ENCODE assay signal across 24 cellular contexts in genomic region chr11:86991341-86991740, GRCh38.
"Had no signal": no experiment of that assay in that cellular context is flagged by ENCODE, and none has a peak within 500 bp of the region (broad histone marks: within the 10 kb centered on the region; RNA-seq: fewer than 3 reads in every experiment).

No MANE protein-coding gene starts in this region.

- H3K9me3 Mint-ChIP-seq: activated CD4-positive, alpha-beta T cell treated with anti-CD3 and anti-CD28 coated beads, Interleukin-2, amount 10 ng/mL, durations not matched to agents 7 days and 5 days; activated CD8-positive, alpha-beta T cell treated with anti-CD3 and anti-CD28 coated beads for 36 hours; activated naive CD4-positive, alpha-beta T cell treated with anti-CD3 and anti-CD28 coated beads, Interleukin-2, amount 50 U/mL, for 72 hours; mesothelial cell of epicardium; naive B cell; type B pancreatic cell had no signal

- H3K4me3 ChIP-seq: heart right ventricle, left ventricle myocardium inferior, lung, ovary, skin epidermis, thoracic aorta, uterus had no signal

- H3K36me3 Mint-ChIP-seq: activated naive CD4-positive, alpha-beta T cell treated with anti-CD3 and anti-CD28 coated beads, Interleukin-2, amount 50 U/mL, for 72 hours; mesothelial cell of epicardium; naive B cell; type B pancreatic cell had no signal

- H3K36me3 ChIP-seq: heart right ventricle, left ventricle myocardium inferior, ovary, thoracic aorta, uterus had no signal

- H3K27me3 ChIP-seq: heart right ventricle, ovary, uterus had no signal

- DNase-seq: activated CD4-positive, alpha-beta T cell treated with anti-CD3 and anti-CD28 coated beads, Interleukin-2, amount 10 ng/mL, durations not matched to agents 7 days and 5 days; activated CD4-positive, CD25-positive, alpha-beta regulatory T cell treated with anti-CD3 and anti-CD28 coated beads, Interleukin-2, amount 50 U/mL, for 72 hours; activated CD8-positive, alpha-beta T cell treated with anti-CD3 and anti-CD28 coated beads for 36 hours; activated naive CD4-positive, alpha-beta T cell; activated T-cell treated with anti-CD3 and anti-CD28 coated beads, Interleukin-2, amount 50 U/mL, for 48 hours; dermis blood vessel endothelial cell; effector CD4-positive, alpha-beta T cell; heart right ventricle; left ventricle myocardium inferior; naive B cell; ovary; stimulated activated CD4-positive, alpha-beta T cell treated with anti-CD3 and anti-CD28 coated beads, Interleukin-12 subunit alpha, Interleukin-12 subunit beta, amount 100 ng/mL, for 4 hours; stimulated activated CD4-positive, alpha-beta T cell treated with anti-CD3 and anti-CD28 coated beads, Interleukin-4, amount 100 ng/mL, for 1 hour; stimulated activated naive CD8-positive, alpha-beta T cell treated with anti-CD3 and anti-CD28 coated beads, Interleukin-15, Interleukin-2, amounts not matched to agents 100 U/mL and 50 U/mL, for 24 hours; T-helper 2 cell; uterus had no signal

- H3K4me1 Mint-ChIP-seq: activated CD4-positive, alpha-beta T cell treated with anti-CD3 and anti-CD28 coated beads, Interleukin-2, amount 10 ng/mL, durations not matched to agents 7 days and 5 days; naive B cell had no signal

- H3K9me3 ChIP-seq: heart right ventricle, left ventricle myocardium inferior, ovary, thoracic aorta, uterus had no signal

- H3K27ac ChIP-seq: heart right ventricle, left ventricle myocardium inferior, ovary, skin epidermis, thoracic aorta, uterus had no signal

- ATAC-seq: activated CD8-positive, alpha-beta T cell treated with anti-CD3 and anti-CD28 coated beads for 36 hours; activated naive CD4-positive, alpha-beta T cell treated with anti-CD3 and anti-CD28 coated beads, Interleukin-2, amount 50 U/mL, for 72 hours; heart right ventricle; sciatic nerve; stimulated activated naive CD8-positive, alpha-beta T cell treated with anti-CD3 and anti-CD28 coated beads, Interleukin-15, Interleukin-2, amounts not matched to agents 100 U/mL and 50 U/mL, for 24 hours had no signal

- H3K4me3 Mint-ChIP-seq: activated CD4-positive, alpha-beta T cell treated with anti-CD3 and anti-CD28 coated beads, Interleukin-2, amount 10 ng/mL, durations not matched to agents 7 days and 5 days; activated CD8-positive, alpha-beta T cell treated with anti-CD3 and anti-CD28 coated beads for 36 hours; mesothelial cell of epicardium; naive B cell; type B pancreatic cell had no signal

- H3K27ac Mint-ChIP-seq: activated CD4-positive, alpha-beta T cell treated with anti-CD3 and anti-CD28 coated beads, Interleukin-2, amount 10 ng/mL, durations not matched to agents 7 days and 5 days; activated CD8-positive, alpha-beta T cell treated with anti-CD3 and anti-CD28 coated beads for 36 hours; activated naive CD4-positive, alpha-beta T cell treated with anti-CD3 and anti-CD28 coated beads, Interleukin-2, amount 50 U/mL, for 72 hours; mesothelial cell of epicardium; naive B cell; progenitor cell of endocrine pancreas; type B pancreatic cell had no signal
